Comparison of ENCODE assay signal across 1 cellular context in genomic region chr2:65482971-65483370, GRCh38.
A peak's percentile ranks its signal among the peaks of the same experiment; 100 is the strongest.
TF ChIP-seq lines count a peak whose summit lies in the region.

No MANE protein-coding gene starts in this region.

TF ChIP-seq in HepG2, 621 proteins besides CTCF, POLR2A, EP300 and RAD21 (continued from another document and continues in another):
- TF ChIP-seq HIC2 (CRISPR knock-in tag; IDR thresholded peaks at IDR 0.05; ENCODE audit: low read depth) (no peak), ZNF558 (CRISPR knock-in tag; IDR thresholded peaks at IDR 0.05; ENCODE audit: borderline replicate concordance) (no peak), MLX (CRISPR knock-in tag; IDR thresholded peaks at IDR 0.05) (0 out of 2 replicates have a peak, but pooled peaks have one; percentile 51), IRX3 (CRISPR knock-in tag; IDR thresholded peaks at IDR 0.05; ENCODE audit: borderline replicate concordance, low read depth) (no peak), ZGPAT (CRISPR knock-in tag; IDR thresholded peaks at IDR 0.05) (peak; percentile 75), FOXP4 (CRISPR knock-in tag; IDR thresholded peaks at IDR 0.05) (peak; percentile 84), RXRB (CRISPR knock-in tag; IDR thresholded peaks at IDR 0.05; ENCODE audit: borderline replicate concordance) (peak; percentile 87), SP4 (CRISPR knock-in tag; IDR thresholded peaks at IDR 0.05) (no peak), MEIS2 (CRISPR knock-in tag; IDR thresholded peaks at IDR 0.05) (peak; percentile 52; the same call in 1 of the 2 replicates), ARID5B (CRISPR knock-in tag; IDR thresholded peaks at IDR 0.05) (peak; percentile 91), FOXP1 (IDR thresholded peaks at IDR 0.05) (no peak), FOXP1 (CRISPR knock-in tag; IDR thresholded peaks at IDR 0.05) (peak; percentile 92), HNRNPL (IDR thresholded peaks at IDR 0.05; ENCODE audit: low read depth, low read length) (no peak), HNF1B (CRISPR knock-in tag; IDR thresholded peaks at IDR 0.05) (0 out of 2 replicates have a peak, but pooled peaks have one; percentile 33), PHF21A (CRISPR knock-in tag; IDR thresholded peaks at IDR 0.05) (0 out of 2 replicates have a peak, but pooled peaks have one; percentile 50), NKX3-1 (CRISPR knock-in tag; IDR thresholded peaks at IDR 0.05) (peak; percentile 44; the same call in 1 of the 2 replicates), SP5 (CRISPR knock-in tag; IDR thresholded peaks at IDR 0.05; ENCODE audit: borderline replicate concordance, low read depth) (peak; percentile 57; the same call in 1 of the 2 replicates), DZIP1 (CRISPR knock-in tag; IDR thresholded peaks at IDR 0.05) (no peak), SMYD3 (CRISPR knock-in tag; IDR thresholded peaks at IDR 0.05) (peak; percentile 54; the same call in 1 of the 2 replicates), KLF12 (CRISPR knock-in tag; IDR thresholded peaks at IDR 0.05; ENCODE audit: borderline replicate concordance) (0 out of 2 replicates have a peak, but pooled peaks have one; percentile 42), NFIC (IDR thresholded peaks at IDR 0.05; ENCODE audit: low read length) (peak; percentile 52; the same call in 1 of the 2 replicates), KDM4B (CRISPR knock-in tag; IDR thresholded peaks at IDR 0.05) (peak; percentile 72; the same call in 1 of the 2 replicates), SNAPC5 (CRISPR knock-in tag; IDR thresholded peaks at IDR 0.05; ENCODE audit: borderline replicate concordance) (0 out of 2 replicates have a peak, but pooled peaks have one; percentile 20), ISL2 (CRISPR knock-in tag; IDR thresholded peaks at IDR 0.05) (peak; percentile 87), POLR2AphosphoS2 (IDR thresholded peaks at IDR 0.05; ENCODE audit: low read depth, low read length) (no peak), IRF2 (CRISPR knock-in tag; IDR thresholded peaks at IDR 0.05) (peak; percentile 53; the same call in 1 of the 2 replicates), CENPT (CRISPR knock-in tag; IDR thresholded peaks at IDR 0.05; ENCODE audit: low read depth) (no peak), MTA3 (CRISPR knock-in tag; IDR thresholded peaks at IDR 0.05) (no peak), THRA (CRISPR knock-in tag; IDR thresholded peaks at IDR 0.05; ENCODE audit: borderline replicate concordance) (peak; percentile 80; the same call in 1 of the 2 replicates), KLF11 (CRISPR knock-in tag; IDR thresholded peaks at IDR 0.05) (0 out of 2 replicates have a peak, but pooled peaks have one; percentile 32), CEBPB (IDR thresholded peaks at IDR 0.05; ENCODE audit: borderline replicate concordance, low read depth, low read length) (peak; percentile 34; the same call in 1 of the 2 replicates), BCL6 (CRISPR knock-in tag; IDR thresholded peaks at IDR 0.05) (peak; percentile 74; the same call in 1 of the 2 replicates), MIER3 (CRISPR knock-in tag; IDR thresholded peaks at IDR 0.05; ENCODE audit: borderline replicate concordance) (peak; percentile 28; the same call in 1 of the 2 replicates), NFATC3 (CRISPR knock-in tag; IDR thresholded peaks at IDR 0.05) (no peak), SMAD3 (CRISPR knock-in tag; IDR thresholded peaks at IDR 0.05) (0 out of 2 replicates have a peak, but pooled peaks have one; percentile 51), ATF7-NPFF (CRISPR knock-in tag; IDR thresholded peaks at IDR 0.05; ENCODE audit: low read depth) (no peak), FOXA3 (CRISPR knock-in tag; IDR thresholded peaks at IDR 0.05) (peak; percentile 81), ETV5 (CRISPR knock-in tag; IDR thresholded peaks at IDR 0.05; ENCODE audit: borderline replicate concordance) (peak; percentile 31; the same call in 1 of the 2 replicates), REPIN1 (CRISPR knock-in tag; IDR thresholded peaks at IDR 0.05; ENCODE audit: borderline replicate concordance, low read depth) (peak; percentile 28; the same call in 1 of the 2 replicates), TARDBP (CRISPR knock-in tag; IDR thresholded peaks at IDR 0.05) (peak; percentile 45; the same call in 1 of the 2 replicates), MBD4 (IDR thresholded peaks at IDR 0.05; ENCODE audit: borderline replicate concordance, low read length) (peak; percentile 77; the same call in 1 of the 2 replicates), NCOA2 (CRISPR knock-in tag; IDR thresholded peaks at IDR 0.05) (peak; percentile 86)
